20 cellular contexts compared by ENCODE assay signal in the genomic region with DNA sequence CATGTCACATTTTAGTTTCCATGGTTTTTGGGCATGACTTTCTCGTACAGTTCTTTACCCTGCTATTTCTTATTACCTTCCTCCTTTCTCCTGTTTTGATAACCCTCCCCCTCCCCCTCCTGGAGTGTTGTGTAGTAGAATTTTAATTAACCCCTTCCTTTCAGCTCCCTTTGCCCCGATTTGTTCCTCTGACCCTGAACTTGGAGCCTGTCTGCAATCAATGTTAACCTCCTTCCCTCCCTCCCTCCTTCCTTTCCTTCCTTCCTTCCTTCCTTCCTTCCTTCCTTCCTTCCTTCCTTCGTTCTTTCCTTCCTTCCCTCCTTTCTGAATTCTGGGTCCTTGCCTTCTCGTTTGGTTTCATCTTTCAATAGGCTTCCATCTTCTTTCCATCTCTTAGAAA.
DNase-seq lines count a peak whose midpoint lies in the region; ATAC-seq, FAIRE-seq and TF ChIP-seq lines count a peak whose summit lies in the region.
"Had no signal": no experiment of that assay in that cellular context is flagged by ENCODE, and none has a peak within 500 bp of the region (broad histone marks: within the 10 kb centered on the region; RNA-seq: fewer than 3 reads in every experiment).

No MANE protein-coding gene starts in this region.

- H3K27me3 Mint-ChIP-seq in GM23338 (ENCODE audit: insufficient read depth, low read depth, poor library complexity) (no peaks in the 10 kb centered on the region), endodermal cell (ENCODE audit: insufficient read depth) (peaks cover 14% of the 10 kb centered on the region)

- DNase-seq in A673 (ENCODE audit: low spot score) (peak; percentile 77), GM23338 (ENCODE audit: low spot score) (peak; percentile 41), K562 (ENCODE audit: extremely low read depth in 1 of 4, low spot score in 3 of 4) (no peak), putamen (ENCODE audit: low spot score) (no peak), endodermal cell (no peak)
- DNase-seq: Caco-2; CD4-positive, CD25-positive, alpha-beta regulatory T cell; CD8-positive, alpha-beta T cell; DMS153; DMS79 treated with DMSO at 0.1 percent for 48 hours; GF-D8; H9; HFFc6 had no signal

- H3K4me3 Mint-ChIP-seq in GM23338 (no peak overlapping the region), endodermal cell (no peak overlapping the region)
- H3K4me3 Mint-ChIP-seq: B cell; CD4-positive, CD25-positive, alpha-beta regulatory T cell; CD8-positive, alpha-beta T cell; H9; HFFc6 had no signal

- no peaks in the 10 kb centered on the region for H3K9me3 Mint-ChIP-seq in GM23338
- H3K9me3 Mint-ChIP-seq in endodermal cell = no peaks in the 10 kb centered on the region
- H3K9me3 Mint-ChIP-seq: CD8-positive, alpha-beta T cell; H9; HFFc6 had no signal

- H3K4me2 ChIP-seq in GM23338 = 0 out of 2 replicates have a peak overlapping the region, but pooled peaks have one; percentile 9
- no peak overlapping the region for H3K4me2 ChIP-seq in K562 (ENCODE audit: insufficient read depth, low read length)
- H3K4me2 ChIP-seq: BLaER1 had no signal

- no peaks in the 10 kb centered on the region for H3F3A ChIP-seq in GM23338 (replicated peaks; ENCODE audit: low read depth)

- peaks cover 18% of the 10 kb centered on the region for H3K4me1 ChIP-seq in A673 (ENCODE audit: insufficient read depth, low read length, poor library complexity, severe bottlenecking)
- H3K4me1 ChIP-seq in GM23338 (ENCODE audit: insufficient read depth) = peaks cover 10% of the 10 kb centered on the region; the same call in 1 of the 2 replicates
- peaks cover 4 to 17% of the 10 kb centered on the region in 2 experiments; a peak in 3 of 5 replicates for H3K4me1 ChIP-seq in K562 (replicated peaks in 1 of 2; ENCODE audit: control insufficient read depth in 2 of 2, insufficient read depth in 2 of 2, low read length in 2 of 2)
- no peaks in the 10 kb centered on the region for H3K4me1 ChIP-seq in endodermal cell (ENCODE audit: control insufficient read depth, insufficient read depth, low read length)
- H3K4me1 ChIP-seq: Caco-2 had no signal

- BruUV-seq in A673 (replicated peaks; lab: Mats Ljungman, UMichigan) (no TSS peak), K562 (replicated peaks; lab: Mats Ljungman, UMichigan) (no TSS peak)

- TF ChIP-seq RAD21 in K562 (CRISPR knock-in tag; conservative IDR thresholded peaks at IDR 0.05 in 1 of 2, IDR thresholded peaks at IDR 0.05 in 1 of 2) = no peak

- H3K4me3 ChIP-seq in A673 (ENCODE audit: low read depth, low read length, poor library complexity, severe bottlenecking) = no peak overlapping the region
- no peak overlapping the region for H3K4me3 ChIP-seq in GM23338
- H3K4me3 ChIP-seq in K562 = no peak overlapping the region
- H3K4me3 ChIP-seq in endodermal cell (ENCODE audit: low read length) = no peak overlapping the region
- H3K4me3 ChIP-seq: BLaER1 had no signal

- H3K9ac ChIP-seq in K562 (ENCODE audit: insufficient read depth in 1 of 2, low read depth in 2 of 2, low read length in 2 of 2) (no peak overlapping the region), endodermal cell (ENCODE audit: extremely low read depth, low read length, poor library complexity, severe bottlenecking) (no peak overlapping the region)
- H3K9ac ChIP-seq: BLaER1 had no signal

- H3K36me3 Mint-ChIP-seq in GM23338 (ENCODE audit: low read depth) (no peaks in the 10 kb centered on the region), endodermal cell (ENCODE audit: low read depth) (no peaks in the 10 kb centered on the region)
- H3K36me3 Mint-ChIP-seq: CD4-positive, CD25-positive, alpha-beta regulatory T cell; CD8-positive, alpha-beta T cell had no signal

- H4K20me1 ChIP-seq in GM23338 (replicated peaks; ENCODE audit: insufficient read depth) = no peaks in the 10 kb centered on the region
- H4K20me1 ChIP-seq in K562 (replicated peaks; ENCODE audit: control insufficient read depth, insufficient read depth, low read length) = no peaks in the 10 kb centered on the region
- H4K20me1 ChIP-seq: BLaER1 had no signal

- H3K9me3 ChIP-seq in A673 (ENCODE audit: low read depth, low read length, poor library complexity, severe bottlenecking) (no peaks in the 10 kb centered on the region), K562 (replicated peaks; ENCODE audit: control insufficient read depth, insufficient read depth, low read depth, low read length) (no peaks in the 10 kb centered on the region), endodermal cell (ENCODE audit: control insufficient read depth, low read length) (no peaks in the 10 kb centered on the region)
- H3K9me3 ChIP-seq: BLaER1, Caco-2 had no signal

- no peak overlapping the region for H3K27ac Mint-ChIP-seq in GM23338
- no peak overlapping the region for H3K27ac Mint-ChIP-seq in endodermal cell
- H3K27ac Mint-ChIP-seq: B cell; CD4-positive, CD25-positive, alpha-beta regulatory T cell; CD8-positive, alpha-beta T cell; H9; HFFc6 had no signal

- no peaks in the 10 kb centered on the region for H3K9me2 ChIP-seq in GM23338 (ENCODE audit: insufficient read depth)

- H3K9me1 ChIP-seq in K562 (ENCODE audit: control insufficient read depth, insufficient read depth, low read length) = no peaks in the 10 kb centered on the region

- TF ChIP-seq EP300 in K562 (IDR thresholded peaks at IDR 0.05; ENCODE audit: low read length) = no peak

- POLR2A ChIA-PET in A673 (lab: Charles Lee; ENCODE audit: low non-redundant PET) = no interaction called here
- POLR2A ChIA-PET in K562 (lab: Yijun Ruan, JAX) = no interaction called here

- intact Hi-C loops in A673 (cut with micrococcal nuclease; ENCODE audit: unreplicated experiment) (no loop called here), K562 (cut with micrococcal nuclease) (no loop called here)

- CTCF ChIA-PET in A673 (lab: Charles Lee) (no interaction called here), K562 (lab: Yijun Ruan, JAX; ENCODE audit: low intra/inter-chr PET ratio) (no interaction called here)

- in situ Hi-C loops in K562 (cut with MboI) = no loop called here

- H3K36me3 ChIP-seq in A673 (ENCODE audit: insufficient read depth, low read length, poor library complexity, severe bottlenecking) (no peaks in the 10 kb centered on the region), GM23338 (ENCODE audit: insufficient read depth) (no peaks in the 10 kb centered on the region), K562 (ENCODE audit: control insufficient read depth, insufficient read depth, low read length) (no peaks in the 10 kb centered on the region), endodermal cell (ENCODE audit: control insufficient read depth, insufficient read depth, low read length) (no peaks in the 10 kb centered on the region)
- H3K36me3 ChIP-seq: BLaER1 had no signal

- no peak for TF ChIP-seq POLR2A in K562 (conservative IDR thresholded peaks at IDR 0.05)

- H3K27me3 ChIP-seq in A673 (replicated peaks; ENCODE audit: insufficient read depth, low read depth, low read length, poor library complexity) = no peaks in the 10 kb centered on the region
- H3K27me3 ChIP-seq in GM23338 (ENCODE audit: insufficient read depth) = no peaks in the 10 kb centered on the region
- no peaks in the 10 kb centered on the region for H3K27me3 ChIP-seq in K562 (ENCODE audit: control insufficient read depth in 2 of 2, insufficient read depth in 2 of 2, low read length in 2 of 2)
- no peaks in the 10 kb centered on the region for H3K27me3 ChIP-seq in endodermal cell (ENCODE audit: control insufficient read depth, insufficient read depth, low read length, poor library complexity, severe bottlenecking)
- H3K27me3 ChIP-seq: BLaER1 had no signal

- ATAC-seq in GM23338 (no peak), K562 (no peak), HG03565 (IDR thresholded peaks at IDR 0.05; ENCODE audit: unreplicated experiment) (no peak)
- ATAC-seq: CD8-positive, alpha-beta T cell; HCT116 had no signal

- TF ChIP-seq CTCF in A673 (conservative IDR thresholded peaks at IDR 0.05; ENCODE audit: low read depth, low read length) (no peak), GM23338 (conservative IDR thresholded peaks at IDR 0.05; ENCODE audit: low read depth in 2 of 2) (no peak), K562 (IDR thresholded peaks at IDR 0.05 in 2 of 3, conservative IDR thresholded peaks at IDR 0.05 in 1 of 3; ENCODE audit: insufficient read depth in 2 of 3, low read depth in 1 of 3, low read length in 3 of 3) (no peak), endodermal cell (conservative IDR thresholded peaks at IDR 0.05) (no peak)

- H3K27ac ChIP-seq in A673 (ENCODE audit: low read depth, low read length, poor library complexity, severe bottlenecking) = no peak overlapping the region
- H3K27ac ChIP-seq in GM23338 (ENCODE audit: low read depth) = no peak overlapping the region
- no peak overlapping the region for H3K27ac ChIP-seq in K562 (ENCODE audit: extremely low read depth, low read depth, low read length)
- no peak overlapping the region for H3K27ac ChIP-seq in endodermal cell (ENCODE audit: low read depth, low read length)
- H3K27ac ChIP-seq: BLaER1, C4-2B had no signal

- H2AFZ ChIP-seq in GM23338 (no peak overlapping the region), K562 (ENCODE audit: low read depth, low read length) (peak overlapping the region; percentile 49)

- H3K4me1 Mint-ChIP-seq in GM23338 (peaks cover 6% of the 10 kb centered on the region), endodermal cell (peaks cover 4% of the 10 kb centered on the region)
- H3K4me1 Mint-ChIP-seq: B cell; CD4-positive, CD25-positive, alpha-beta regulatory T cell had no signal

- FAIRE-seq in K562 (lab: Jason Lieb, UNC) = no peak
- FAIRE-seq: GM12891, GM18507 had no signal

- H3K79me2 ChIP-seq in GM23338 (replicated peaks; ENCODE audit: insufficient read depth) (no peaks in the 10 kb centered on the region), K562 (ENCODE audit: control insufficient read depth, insufficient read depth, low read length) (no peaks in the 10 kb centered on the region)

- WGBS in K562 (ENCODE audit: insufficient coverage, low coverage, missing lambda C conversion rate) = 39% methylated on average over 3 of the region's 4 CpGs
- WGBS in endodermal cell (ENCODE audit: insufficient coverage in 1 of 2, insufficient read length in 1 of 2), 2 experiments = 80 to 100% methylated on average over 2 to 4 of the region's 4 CpGs

TF ChIP-seq in GM23338, 12 proteins besides CTCF, POLR2A, EP300 and RAD21 (continues in another document):
- no peak for TF ChIP-seq ZNF331 (CRISPR knock-in tag; IDR thresholded peaks at IDR 0.05; ENCODE audit: low read depth)

Comparison
In these comparisons a context has a peak if more than half of its experiments do, and no peak if none do; other contexts are left out.
1. DNase-seq: peak in A673 (single experiment) and GM23338 (single experiment); none in K562 (0 of 4), putamen (single experiment) and endodermal cell (single experiment).